In genomic region chr1:27601321-27601770, GRCh38 we compare ENCODE assay signal across 9 cellular contexts. TPM values are rescaled to one million over a fixed set of nuclear protein-coding genes. Genes with fewer than 3 reads are reported as not detected.
DNase-seq lines count a peak whose midpoint lies in the region; TF ChIP-seq lines count a peak whose summit lies in the region.
"Had no signal": no experiment of that assay in that cellular context is flagged by ENCODE, and none has a peak within 500 bp of the region (broad histone marks: within the 10 kb centered on the region; RNA-seq: fewer than 3 reads in every experiment).

No MANE protein-coding gene starts in this region.

- H2BK12ac ChIP-seq in mesenchymal stem cell (ENCODE audit: low read length in 2 of 2) = peak overlapping the region in 1 of 2 experiments; percentile 85

- peak overlapping the region; percentile 58 for H4K91ac ChIP-seq in mesenchymal stem cell (ENCODE audit: low read length)

- H3K4me1 Mint-ChIP-seq in activated naive CD4-positive, alpha-beta T cell treated with anti-CD3 and anti-CD28 coated beads, Interleukin-2, amount 50 U/mL, for 24 hours = peaks cover 52% of the 10 kb centered on the region
- peaks cover 46% of the 10 kb centered on the region for H3K4me1 Mint-ChIP-seq in type B pancreatic cell (ENCODE audit: unreplicated experiment)

- H3K4me1 ChIP-seq in breast epithelium (peaks cover 35% of the 10 kb centered on the region in 2 donors), mesenchymal stem cell (ENCODE audit: control insufficient read depth, insufficient read depth, low read depth, low read length) (peaks cover 58% of the 10 kb centered on the region)

- no peaks in the 10 kb centered on the region for H3K27me3 Mint-ChIP-seq in activated naive CD4-positive, alpha-beta T cell treated with anti-CD3 and anti-CD28 coated beads, Interleukin-2, amount 50 U/mL, for 24 hours
- no peaks in the 10 kb centered on the region for H3K27me3 Mint-ChIP-seq in type B pancreatic cell

- peak overlapping the region; percentile 92 to 100 (median 95) for H3K4me3 ChIP-seq in breast epithelium
- peak overlapping the region; percentile 87 to 93 for H3K4me3 ChIP-seq in mesenchymal stem cell (ENCODE audit: insufficient read depth in 1 of 2, low read depth in 1 of 2, low read length in 2 of 2)

- no peak overlapping the region for H2BK120ac ChIP-seq in mesenchymal stem cell (ENCODE audit: low read depth, low read length)

- H3K27ac ChIP-seq in breast epithelium (peak overlapping the region; percentile 94 to 97), mesenchymal stem cell (ENCODE audit: low read length, poor library complexity, severe bottlenecking) (peak overlapping the region; percentile 54)

- H3K18ac ChIP-seq in mesenchymal stem cell (ENCODE audit: low read depth in 1 of 2, low read length in 2 of 2) = peak overlapping the region; percentile 45 to 93

- no peak overlapping the region for H2AFZ ChIP-seq in mesenchymal stem cell (ENCODE audit: low read depth, low read length)

- H3K9me3 ChIP-seq in breast epithelium (no peaks in the 10 kb centered on the region), mesenchymal stem cell (ENCODE audit: control insufficient read depth, low read length) (no peaks in the 10 kb centered on the region)

- no peak overlapping the region for H4K8ac ChIP-seq in mesenchymal stem cell (ENCODE audit: low read length)

- H3K9me3 Mint-ChIP-seq in activated naive CD4-positive, alpha-beta T cell treated with anti-CD3 and anti-CD28 coated beads, Interleukin-2, amount 50 U/mL, for 24 hours = no peaks in the 10 kb centered on the region
- H3K9me3 Mint-ChIP-seq in type B pancreatic cell = no peaks in the 10 kb centered on the region

- peak overlapping the region in 1 of 2 experiments; percentile 69 for H3K4ac ChIP-seq in mesenchymal stem cell (ENCODE audit: low read depth in 1 of 2, low read length in 2 of 2)

- peak overlapping the region; percentile 89 for H3K9ac ChIP-seq in mesenchymal stem cell (ENCODE audit: low read length)

- no peaks in the 10 kb centered on the region for H3K36me3 Mint-ChIP-seq in activated naive CD4-positive, alpha-beta T cell treated with anti-CD3 and anti-CD28 coated beads, Interleukin-2, amount 50 U/mL, for 24 hours
- no peaks in the 10 kb centered on the region for H3K36me3 Mint-ChIP-seq in type B pancreatic cell

- DNase-seq in activated naive CD4-positive, alpha-beta T cell (lab: John Stamatoyannopoulos, UW) = no peak
- DNase-seq in breast epithelium (ENCODE audit: low spot score in 2 of 2) (no peak), mesenchymal stem cell (no peak), type B pancreatic cell (ENCODE audit: extremely low spot score, unreplicated experiment) (no peak), Kasumi-1 (lab: John Stamatoyannopoulos, UW) (no peak), G401 (ENCODE audit: low spot score) (no peak), COR-L47 (lab: John Stamatoyannopoulos, UW) (no peak)
- DNase-seq: activated CD4-positive, CD25-positive, alpha-beta regulatory T cell had no signal

- H3K27me3 ChIP-seq in breast epithelium (no peaks in the 10 kb centered on the region), mesenchymal stem cell (ENCODE audit: control insufficient read depth in 1 of 2, insufficient read depth in 1 of 2, low read length in 2 of 2) (no peaks in the 10 kb centered on the region)

- in situ Hi-C loops in G401 (cut with HindIII; ENCODE audit: low sequenced_read_pairs) = loop anchor here (5.0 kb wide), 1 partner anchor 44 kb away; no protein-coding TSS in a partner anchor

- no peak for TF ChIP-seq POLR2A in breast epithelium (IDR thresholded peaks at IDR 0.05)

- H3K14ac ChIP-seq in mesenchymal stem cell (ENCODE audit: low read length in 2 of 2) = no peak overlapping the region

- TF ChIP-seq CTCF in breast epithelium (IDR thresholded peaks at IDR 0.05) (no peak), type B pancreatic cell (conservative IDR thresholded peaks at IDR 0.05) (no peak)

- no peak overlapping the region for H2BK5ac ChIP-seq in mesenchymal stem cell (ENCODE audit: low read depth, low read length, poor library complexity, severe bottlenecking)

- no peak overlapping the region for H2BK15ac ChIP-seq in mesenchymal stem cell (ENCODE audit: low read depth, poor library complexity, severe bottlenecking)

- H3K4me2 ChIP-seq in mesenchymal stem cell (ENCODE audit: low read length, poor library complexity, severe bottlenecking) = peak overlapping the region; percentile 67

- H3K23ac ChIP-seq in mesenchymal stem cell (ENCODE audit: low read length in 2 of 2) = peak overlapping the region in 1 of 2 experiments; percentile 53

- H3K27ac Mint-ChIP-seq in activated naive CD4-positive, alpha-beta T cell treated with anti-CD3 and anti-CD28 coated beads, Interleukin-2, amount 50 U/mL, for 24 hours = peak overlapping the region; percentile 64
- peak overlapping the region; percentile 49 for H3K27ac Mint-ChIP-seq in type B pancreatic cell

- H2AK5ac ChIP-seq in mesenchymal stem cell (ENCODE audit: low read length, severe bottlenecking) = no peak overlapping the region

- H3K4me3 Mint-ChIP-seq in activated naive CD4-positive, alpha-beta T cell treated with anti-CD3 and anti-CD28 coated beads, Interleukin-2, amount 50 U/mL, for 24 hours = peak overlapping the region; percentile 64
- H3K4me3 Mint-ChIP-seq in type B pancreatic cell = peak overlapping the region; percentile 67

- H3K36me3 ChIP-seq in breast epithelium (no peaks in the 10 kb centered on the region), mesenchymal stem cell (ENCODE audit: control insufficient read depth in 1 of 2, insufficient read depth in 2 of 2, low read depth in 1 of 2, low read length in 2 of 2) (peaks cover 3 to 10% of the 10 kb centered on the region in 2 experiments)

- intact Hi-C loops in breast epithelium (cut with DNase I; ENCODE audit: low total_unique reads) = loop anchor here (5.0 to 10.0 kb wide), 2 partner anchors 44 to 207 kb away; partner anchors contain the start of gene GPR3

- peaks cover 9% of the 10 kb centered on the region for H3K79me1 ChIP-seq in mesenchymal stem cell (replicated peaks; ENCODE audit: low read length, poor library complexity, severe bottlenecking)

RNA-seq across cellular contexts. Expression of gene AHDC1, which starts 2.6 kb away (rescaled TPM):
- total RNA-seq in breast epithelium (10 to 100 TPM; 10.7 to 17.1 (median 15.4) TPM), type B pancreatic cell (ENCODE audit: low replicate concordance) (49.3 and 61.0 TPM in 2 replicates)
- polyA plus RNA-seq in mesenchymal stem cell (2013, experiment 1 of 2) = 27.0 TPM
- 24.1 TPM for polyA plus RNA-seq in mesenchymal stem cell (2013, experiment 2 of 2)
- 6.5 and 8.1 TPM in 2 replicates for total RNA-seq in G401 (2014; rRNA removed; shearing (Covaris generic))

RNA-seq across cellular contexts. Expression of gene FGR, which starts 33.6 kb away (rescaled TPM):
- total RNA-seq in breast epithelium (10 to 100 TPM; 22.1 to 46.9 (median 24.3) TPM), type B pancreatic cell (ENCODE audit: low replicate concordance) (not detected in 2 replicates)
- polyA plus RNA-seq in mesenchymal stem cell (2013, experiment 1 of 2) = 0.04 TPM
- 0.03 TPM for polyA plus RNA-seq in mesenchymal stem cell (2013, experiment 2 of 2)
- total RNA-seq in G401 (2014; rRNA removed; shearing (Covaris generic)) = not detected in 2 replicates

Comparison
In these comparisons a context has a peak if more than half of its experiments do, and no peak if none do; other contexts are left out.
1. RNA of gene FGR, which starts 33.6 kb away (total RNA-seq): 22.1 to 46.9 TPM in breast epithelium; not detected in type B pancreatic cell and not detected in G401; every median in the first group is over 10 times any median in the second.